In the genomic region with DNA sequence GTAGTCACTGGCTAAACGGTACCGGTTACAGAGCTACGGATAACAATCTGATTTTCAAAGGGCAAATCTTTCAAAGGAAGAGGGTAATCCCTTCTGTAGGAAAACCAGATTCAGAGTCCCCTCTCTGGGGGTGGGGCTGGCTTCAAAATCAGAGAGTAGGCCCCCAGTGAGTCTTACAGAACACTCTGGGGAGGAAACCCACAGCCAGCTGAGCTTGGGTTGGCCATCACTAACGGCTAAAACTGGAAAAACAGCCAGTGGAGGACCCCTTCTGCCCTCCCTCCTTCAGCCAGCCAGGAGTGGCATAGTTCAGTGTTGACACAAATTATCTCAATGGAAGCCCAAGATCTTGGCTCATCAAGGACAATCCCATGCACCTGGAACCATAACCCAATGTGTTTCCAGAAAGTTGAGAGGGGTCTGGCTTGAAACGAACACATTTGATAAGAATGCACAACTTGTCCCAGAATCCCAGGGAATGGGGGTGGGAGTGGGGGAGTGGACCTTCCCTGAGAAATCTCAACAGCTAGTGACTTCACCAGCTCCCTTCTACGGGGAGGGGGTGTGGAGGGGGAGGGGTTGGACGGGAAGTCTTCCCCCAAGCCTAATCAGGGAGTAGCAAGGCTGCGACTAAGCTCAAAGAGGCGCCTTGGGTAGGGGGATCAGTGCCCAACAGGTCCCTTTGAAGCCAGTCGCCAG, we compare ENCODE assay signal across 1 cellular context.
TF ChIP-seq lines count a peak whose summit lies in the region.

No MANE protein-coding gene starts in this region.

TF ChIP-seq in H1, 55 proteins besides CTCF, POLR2A, EP300 and RAD21:
- TF ChIP-seq TAF1 (IDR thresholded peaks at IDR 0.05; ENCODE audit: low read depth, low read length) (no peak), SP2 (IDR thresholded peaks at IDR 0.05; ENCODE audit: low read length) (no peak), BCL11A (IDR thresholded peaks at IDR 0.05; ENCODE audit: low read depth in 2 of 2, low read length in 2 of 2) (no peak), SP4 (IDR thresholded peaks at IDR 0.05; ENCODE audit: low read length) (no peak), SP1 (IDR thresholded peaks at IDR 0.05; ENCODE audit: low read depth, low read length) (no peak), YY1 (IDR thresholded peaks at IDR 0.05; ENCODE audit: low read depth, low read length) (no peak), CTBP2 (IDR thresholded peaks at IDR 0.05; ENCODE audit: borderline replicate concordance, insufficient read depth, insufficient read length, low read length) (no peak), PHF8 (conservative IDR thresholded peaks at IDR 0.05; ENCODE audit: low read depth, low read length) (no peak), CREB1 (IDR thresholded peaks at IDR 0.05) (no peak), HDAC2 (IDR thresholded peaks at IDR 0.05; ENCODE audit: borderline replicate concordance in 1 of 2, low read depth in 2 of 2, low read length in 2 of 2) (no peak), EGR1 (IDR thresholded peaks at IDR 0.05; ENCODE audit: borderline replicate concordance, low read depth, low read length) (no peak)
